Comparison of ENCODE assay signal across 19 cellular contexts in the genomic region with DNA sequence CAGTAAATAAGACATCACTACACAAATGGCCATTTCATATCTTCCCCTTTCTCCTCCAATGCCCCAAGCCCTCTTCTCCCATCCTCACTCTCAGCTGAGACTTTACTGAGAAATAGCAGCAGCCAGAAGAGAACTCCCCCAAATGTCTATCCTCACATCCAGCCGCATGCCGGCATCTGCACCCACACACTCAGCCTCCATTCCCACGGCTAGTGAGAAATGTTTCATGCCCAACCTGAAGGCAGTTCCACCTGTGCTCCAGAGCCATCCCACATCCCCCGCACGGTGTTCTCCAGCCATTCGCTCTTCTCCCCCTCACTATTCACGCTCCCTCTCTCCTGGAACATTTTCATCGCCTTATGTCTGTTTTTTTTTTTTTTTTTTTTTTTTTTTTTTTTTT.
DNase-seq lines count a peak whose midpoint lies in the region; TF ChIP-seq lines count a peak whose summit lies in the region.
"Had no signal": no experiment of that assay in that cellular context is flagged by ENCODE, and none has a peak within 500 bp of the region (broad histone marks: within the 10 kb centered on the region; RNA-seq: fewer than 3 reads in every experiment).

No MANE protein-coding gene starts in this region.

- H3K27me3 ChIP-seq in sigmoid colon, result no peaks in the 10 kb centered on the region

- H3K9me3 ChIP-seq in sigmoid colon, result peaks cover 0 to 4% (median 0%) of the 10 kb centered on the region in 4 donors
- H3K9me3 ChIP-seq: HAP-1 had no signal

- TF ChIP-seq EP300 in sigmoid colon (IDR thresholded peaks at IDR 0.05), result no peak

- DNase-seq in activated CD8-positive, alpha-beta memory T cell treated with anti-CD3 and anti-CD28 coated beads, Interleukin-2, amount 50 U/mL, for 48 hours, result peak; percentile 20
- peak; percentile 39 for DNase-seq in mesenteric fat pad (ENCODE audit: low spot score)
- peak; percentile 50 for DNase-seq in sigmoid colon
- peak; percentile 27 for DNase-seq in ureter (ENCODE audit: low spot score)
- DNase-seq in stimulated activated CD4-positive, alpha-beta T cell treated with anti-CD3 and anti-CD28 coated beads, Interleukin-2, amount 100 ng/mL, for 24 hours, result no peak
- no peak for DNase-seq in NCI-H2171 treated with DMSO at 0.1 percent for 48 hours (lab: John Stamatoyannopoulos, UW)
- no peak for DNase-seq in SIG-M5 (lab: John Stamatoyannopoulos, UW)
- DNase-seq: CD4-positive, CD25-positive, alpha-beta regulatory T cell; DMS79; KBM-7; MM.1S; NCI-H1092; NCI-H1436 treated with DMSO at 0.1 percent for 48 hours; NCI-H1930; NCI-H226; NCI-H510A treated with DMSO at 0.1 percent for 48 hours; NCI-H748 treated with DMSO at 0.1 percent for 48 hours had no signal

- TF ChIP-seq CTCF in sigmoid colon (IDR thresholded peaks at IDR 0.05), result no peak

- intact Hi-C loops in sigmoid colon (cut with DNase I), result loop anchor here (10.0 kb wide), 1 partner anchor 978 kb away; a partner anchor contains a TSS

- 95% methylated on average over 8 of the region's 8 CpGs for WGBS in sigmoid colon, 2 donors

- no peak overlapping the region for H3K27ac ChIP-seq in sigmoid colon
- H3K27ac ChIP-seq: RWPE1 had no signal

- H3K4me3 ChIP-seq in sigmoid colon, result no peak overlapping the region
- H3K4me3 ChIP-seq: HAP-1 had no signal

- no peaks in the 10 kb centered on the region for H3K36me3 ChIP-seq in sigmoid colon
- H3K36me3 ChIP-seq: HAP-1 had no signal

- no peak for TF ChIP-seq POLR2A in sigmoid colon (IDR thresholded peaks at IDR 0.05)

- H3K4me1 ChIP-seq in sigmoid colon, result peaks cover 0 to 33% (median 24%) of the 10 kb centered on the region in 4 donors
- H3K4me1 ChIP-seq: HAP-1 had no signal

Comparison
In these comparisons a context has a peak if more than half of its experiments do, and no peak if none do; other contexts are left out.
1. DNase-seq: peak in activated CD8-positive, alpha-beta memory T cell treated with anti-CD3 and anti-CD28 coated beads, Interleukin-2, amount 50 U/mL, for 48 hours (single experiment), mesenteric fat pad (single experiment), sigmoid colon (single experiment) and ureter (single experiment); none in stimulated activated CD4-positive, alpha-beta T cell treated with anti-CD3 and anti-CD28 coated beads, Interleukin-2, amount 100 ng/mL, for 24 hours (0 of 2), NCI-H2171 treated with DMSO at 0.1 percent for 48 hours (single experiment) and SIG-M5 (single experiment).